In genomic region chr4:1112174-1112820, GRCh38 we compare ENCODE assay signal across 19 cellular contexts. TPM values are rescaled to one million over a fixed set of nuclear protein-coding genes. Genes with fewer than 3 reads are reported as not detected.
DNase-seq lines count a peak whose midpoint lies in the region; ATAC-seq and TF ChIP-seq lines count a peak whose summit lies in the region.
"Had no signal": no experiment of that assay in that cellular context is flagged by ENCODE, and none has a peak within 500 bp of the region (broad histone marks: within the 10 kb centered on the region; RNA-seq: fewer than 3 reads in every experiment).

No MANE protein-coding gene starts in this region.

- no peak for DNase-seq in activated CD4-positive, alpha-beta T cell treated with anti-CD3 and anti-CD28 coated beads, Interleukin-2, amount 10 ng/mL, durations not matched to agents 7 days and 5 days
- DNase-seq in activated CD4-positive, alpha-beta T cell treated with anti-CD3 and anti-CD28 coated beads, Interleukin-2, amount 50 U/mL, for 48 hours: no peak
- DNase-seq in Jurkat, Clone E6-1 (ENCODE audit: low read depth, low spot score): no peak
- DNase-seq in glutamatergic neuron (peak; percentile 66), NCI-H774 (lab: John Stamatoyannopoulos, UW) (no peak)
- DNase-seq in stimulated activated effector memory CD8-positive, alpha-beta T cell treated with anti-CD3 and anti-CD28 coated beads, Interleukin-12 subunit alpha, Interleukin-12 subunit beta, amount 100 ng/mL, for 72 hours (ENCODE audit: low spot score in 2 of 2): peak in 1 of 2 donors; percentile 33
- DNase-seq in activated CD4-positive, CD25-positive, alpha-beta regulatory T cell (lab: John Stamatoyannopoulos, UW): no peak
- DNase-seq: activated gamma-delta T cell treated with Interleukin-2 at 50 U/mL for 16 hours; activated T-cell treated with anti-CD3 and anti-CD28 coated beads, Interleukin-2, amount 50 U/mL, for 24 hours; EL; left ventricle myocardium inferior; NCI-H1092 treated with DMSO at 0.1 percent for 48 hours; NCI-H2029; RPMI8226 had no signal

- no peaks in the 10 kb centered on the region for H3K36me3 Mint-ChIP-seq in activated CD4-positive, alpha-beta T cell treated with anti-CD3 and anti-CD28 coated beads, Interleukin-2, amount 10 ng/mL, durations not matched to agents 7 days and 5 days (ENCODE audit: low read depth)
- H3K36me3 Mint-ChIP-seq in glutamatergic neuron (ENCODE audit: unreplicated experiment): peaks cover 9% of the 10 kb centered on the region
- H3K36me3 Mint-ChIP-seq in stimulated activated effector memory CD8-positive, alpha-beta T cell treated with anti-CD3 and anti-CD28 coated beads, Interleukin-12 subunit alpha, Interleukin-12 subunit beta, amount 100 ng/mL, for 72 hours: no peaks in the 10 kb centered on the region

- no peaks in the 10 kb centered on the region for H3K4me1 Mint-ChIP-seq in activated CD4-positive, alpha-beta T cell treated with anti-CD3 and anti-CD28 coated beads, Interleukin-2, amount 10 ng/mL, durations not matched to agents 7 days and 5 days
- H3K4me1 Mint-ChIP-seq in glutamatergic neuron (ENCODE audit: low read depth, unreplicated experiment): peaks cover 9% of the 10 kb centered on the region
- H3K4me1 Mint-ChIP-seq in stimulated activated effector memory CD8-positive, alpha-beta T cell treated with anti-CD3 and anti-CD28 coated beads, Interleukin-12 subunit alpha, Interleukin-12 subunit beta, amount 100 ng/mL, for 72 hours: peaks cover 6% of the 10 kb centered on the region

- peak overlapping the region; percentile 21 for H3K4me3 ChIP-seq in Jurkat, Clone E6-1 (ENCODE audit: low read length)
- H3K4me3 ChIP-seq: coronary artery, HAP-1 had no signal

- H3K4me3 Mint-ChIP-seq in activated CD4-positive, alpha-beta T cell treated with anti-CD3 and anti-CD28 coated beads, Interleukin-2, amount 10 ng/mL, durations not matched to agents 7 days and 5 days: no peak overlapping the region
- peak overlapping the region; percentile 68 for H3K4me3 Mint-ChIP-seq in glutamatergic neuron (ENCODE audit: unreplicated experiment)
- H3K4me3 Mint-ChIP-seq in stimulated activated effector memory CD8-positive, alpha-beta T cell treated with anti-CD3 and anti-CD28 coated beads, Interleukin-12 subunit alpha, Interleukin-12 subunit beta, amount 100 ng/mL, for 72 hours: peak overlapping the region; percentile 24
- H3K4me3 Mint-ChIP-seq: activated T-cell treated with anti-CD3 and anti-CD28 coated beads, Interleukin-2, amount 50 U/mL, for 24 hours had no signal

- H3K27ac Mint-ChIP-seq in activated CD4-positive, alpha-beta T cell treated with anti-CD3 and anti-CD28 coated beads, Interleukin-2, amount 10 ng/mL, durations not matched to agents 7 days and 5 days: peak overlapping the region; percentile 28
- peak overlapping the region; percentile 85 for H3K27ac Mint-ChIP-seq in glutamatergic neuron (ENCODE audit: unreplicated experiment)
- no peak overlapping the region for H3K27ac Mint-ChIP-seq in stimulated activated effector memory CD8-positive, alpha-beta T cell treated with anti-CD3 and anti-CD28 coated beads, Interleukin-12 subunit alpha, Interleukin-12 subunit beta, amount 100 ng/mL, for 72 hours
- H3K27ac Mint-ChIP-seq: activated T-cell treated with anti-CD3 and anti-CD28 coated beads, Interleukin-2, amount 50 U/mL, for 24 hours had no signal

- CTCF ChIA-PET in activated CD4-positive, alpha-beta T cell treated with anti-CD3 and anti-CD28 coated beads, Interleukin-2, amount 10 ng/mL, durations not matched to agents 7 days and 5 days (lab: Charles Lee): no interaction called here

- no peak for ATAC-seq in stimulated activated effector memory CD8-positive, alpha-beta T cell treated with anti-CD3 and anti-CD28 coated beads, Interleukin-12 subunit alpha, Interleukin-12 subunit beta, amount 100 ng/mL, for 72 hours
- no peak for ATAC-seq in GM21825 (IDR thresholded peaks at IDR 0.05; ENCODE audit: unreplicated experiment)
- ATAC-seq: gastroesophageal sphincter, HepG2 had no signal

- H3K27me3 Mint-ChIP-seq in activated CD4-positive, alpha-beta T cell treated with anti-CD3 and anti-CD28 coated beads, Interleukin-2, amount 10 ng/mL, durations not matched to agents 7 days and 5 days: peaks cover 19% of the 10 kb centered on the region
- H3K27me3 Mint-ChIP-seq in glutamatergic neuron (ENCODE audit: unreplicated experiment): peaks cover 8% of the 10 kb centered on the region

- POLR2A ChIA-PET in activated CD4-positive, alpha-beta T cell treated with anti-CD3 and anti-CD28 coated beads, Interleukin-2, amount 10 ng/mL, durations not matched to agents 7 days and 5 days (lab: Charles Lee): no interaction called here

- no peak for TF ChIP-seq CTCF in glutamatergic neuron (IDR thresholded peaks at IDR 0.05; ENCODE audit: partially characterized antibody, unreplicated experiment)

- no peaks in the 10 kb centered on the region for H3K9me3 Mint-ChIP-seq in activated CD4-positive, alpha-beta T cell treated with anti-CD3 and anti-CD28 coated beads, Interleukin-2, amount 10 ng/mL, durations not matched to agents 7 days and 5 days
- H3K9me3 Mint-ChIP-seq in glutamatergic neuron (ENCODE audit: unreplicated experiment): peaks cover 10% of the 10 kb centered on the region
- H3K9me3 Mint-ChIP-seq in stimulated activated effector memory CD8-positive, alpha-beta T cell treated with anti-CD3 and anti-CD28 coated beads, Interleukin-12 subunit alpha, Interleukin-12 subunit beta, amount 100 ng/mL, for 72 hours: no peaks in the 10 kb centered on the region
- H3K9me3 Mint-ChIP-seq: activated T-cell treated with anti-CD3 and anti-CD28 coated beads, Interleukin-2, amount 50 U/mL, for 24 hours had no signal

RNA-seq across cellular contexts. Expression of gene RNF212, which starts 1.1 kb away (rescaled TPM):
- 1 to 10 TPM; 3.2 to 3.5 TPM for total RNA-seq in activated CD4-positive, alpha-beta T cell treated with anti-CD3 and anti-CD28 coated beads, Interleukin-2, amount 10 ng/mL, durations not matched to agents 7 days and 5 days
- polyA plus RNA-seq in Jurkat, Clone E6-1 (2012; ENCODE audit: insufficient read depth, insufficient read length): 54.1 TPM
- total RNA-seq in glutamatergic neuron (ENCODE audit: unreplicated experiment): 11.1 TPM
- total RNA-seq: HepG2, left ventricle myocardium inferior had no signal
- polyA plus RNA-seq: HepG2 had no signal
